17 cellular contexts compared by ENCODE assay signal in genomic region chr9:6925841-6926240, GRCh38.
A peak's percentile ranks its signal among the peaks of the same experiment; 100 is the strongest.
DNase-seq lines count a peak whose midpoint lies in the region; ATAC-seq, FAIRE-seq and TF ChIP-seq lines count a peak whose summit lies in the region.
"Had no signal": no experiment of that assay in that cellular context is flagged by ENCODE, and none has a peak within 500 bp of the region (broad histone marks: within the 10 kb centered on the region; RNA-seq: fewer than 3 reads in every experiment).

No MANE protein-coding gene starts in this region.

- H2BK12ac ChIP-seq in trophoblast cell (ENCODE audit: low read length) = no peak overlapping the region

- H2BK120ac ChIP-seq in trophoblast cell (ENCODE audit: insufficient read depth, low read length, poor library complexity) = no peak overlapping the region

- H4K8ac ChIP-seq in trophoblast cell (ENCODE audit: low read depth, low read length) = no peak overlapping the region

- H3K79me2 ChIP-seq in trophoblast cell (ENCODE audit: control insufficient read depth, insufficient read depth, low read length, poor library complexity) = peaks cover under 1% of the 10 kb centered on the region

- no peak overlapping the region for H3K14ac ChIP-seq in trophoblast cell (ENCODE audit: low read length)

- H3K9me3 ChIP-seq in endodermal cell (ENCODE audit: control insufficient read depth, low read length) = no peaks in the 10 kb centered on the region
- H3K9me3 ChIP-seq in trophoblast cell (ENCODE audit: insufficient read depth, low read depth, low read length) = no peaks in the 10 kb centered on the region
- H3K9me3 ChIP-seq: Peyer's patch had no signal

- H3K23ac ChIP-seq in trophoblast cell (ENCODE audit: low read length) = no peak overlapping the region

- H3K27ac ChIP-seq in endodermal cell (ENCODE audit: low read depth, low read length) (no peak overlapping the region), trophoblast cell (ENCODE audit: low read depth, low read length) (no peak overlapping the region), dorsolateral prefrontal cortex (peak overlapping the region in 5 of 59 donors; percentile 10 to 61 (median 34))
- H3K27ac ChIP-seq: Peyer's patch had no signal

- peaks cover 10% of the 10 kb centered on the region for H3K36me3 Mint-ChIP-seq in endodermal cell (ENCODE audit: low read depth)

- no peak overlapping the region for H4K91ac ChIP-seq in trophoblast cell (ENCODE audit: low read depth, low read length)

- TF ChIP-seq CTCF in endodermal cell (conservative IDR thresholded peaks at IDR 0.05) (no peak), dorsolateral prefrontal cortex (IDR thresholded peaks at IDR 0.05 in 54 of 56, conservative IDR thresholded peaks at IDR 0.05 in 2 of 56; ENCODE audit: low read depth in 1 of 56, partially characterized antibody in 56 of 56) (no peak)

- H3K4me1 Mint-ChIP-seq in endodermal cell = peaks cover 65% of the 10 kb centered on the region

- H3K4me1 ChIP-seq in endodermal cell (ENCODE audit: control insufficient read depth, insufficient read depth, low read length) = peaks cover 13% of the 10 kb centered on the region
- peaks cover 2 to 4% of the 10 kb centered on the region in 2 experiments for H3K4me1 ChIP-seq in trophoblast cell (ENCODE audit: control insufficient read depth in 1 of 2, insufficient read depth in 2 of 2, low read length in 2 of 2)

- H3K4me3 ChIP-seq in endodermal cell (ENCODE audit: low read length) (no peak overlapping the region), trophoblast cell (ENCODE audit: low read depth, low read length) (no peak overlapping the region), dorsolateral prefrontal cortex (no peak overlapping the region)
- H3K4me3 ChIP-seq: Peyer's patch had no signal

- no peaks in the 10 kb centered on the region for H3K27me3 Mint-ChIP-seq in endodermal cell (ENCODE audit: insufficient read depth)

- no peak overlapping the region for H3K18ac ChIP-seq in trophoblast cell (ENCODE audit: low read length)

- no peak overlapping the region for H2AFZ ChIP-seq in trophoblast cell (ENCODE audit: insufficient read depth, low read length, poor library complexity)

- intact Hi-C loops in dorsolateral prefrontal cortex (cut with DNase I) = no loop called here

- H3K4me3 Mint-ChIP-seq in endodermal cell = no peak overlapping the region
- H3K4me3 Mint-ChIP-seq: CD8-positive, alpha-beta T cell had no signal

- no peak for FAIRE-seq in urothelium cell line (lab: Jason Lieb, UNC)

- H3K36me3 ChIP-seq in endodermal cell (ENCODE audit: control insufficient read depth, insufficient read depth, low read length) (no peaks in the 10 kb centered on the region), trophoblast cell (ENCODE audit: control insufficient read depth in 1 of 2, insufficient read depth in 2 of 2, low read length in 2 of 2) (peaks cover 0 to 3% of the 10 kb centered on the region in 2 experiments)

- no peak overlapping the region for H4K12ac ChIP-seq in trophoblast cell (ENCODE audit: low read depth, low read length)

- H3K27ac Mint-ChIP-seq in endodermal cell = peak overlapping the region; percentile 62
- H3K27ac Mint-ChIP-seq: CD8-positive, alpha-beta T cell had no signal

- 89 to 95% methylated on average over 12 of the region's 12 CpGs for WGBS in endodermal cell (ENCODE audit: insufficient coverage in 1 of 2, insufficient read length in 1 of 2), 2 experiments
- WGBS in trophoblast cell (ENCODE audit: extremely low coverage, insufficient coverage, insufficient read length) = no CpG with 5 or more reads among the region's 12 CpGs

- H3K79me1 ChIP-seq in trophoblast cell (ENCODE audit: low read length) = no peaks in the 10 kb centered on the region

- DNase-seq in ELF-1 (ENCODE audit: low read depth, low spot score) = peak; percentile 42
- peak; percentile 59 to 78 for DNase-seq in NCI-H524 (lab: John Stamatoyannopoulos, UW)
- DNase-seq in endodermal cell = no peak
- peak; percentile 18 to 50 for DNase-seq in trophoblast cell
- no peak for DNase-seq in urothelium cell line (ENCODE audit: low spot score)
- no peak for DNase-seq in dorsolateral prefrontal cortex
- DNase-seq: CD8-positive, alpha-beta T cell; HCEC 1CT; IMR-90; Kasumi-1; MV-4-11; NCI-H2081 treated with DMSO at 0.1 percent for 48 hours; NCI-H748 treated with DMSO at 0.1 percent for 48 hours; Peyer's patch; SHP77 had no signal

- no peak overlapping the region for H3K4me2 ChIP-seq in trophoblast cell (ENCODE audit: low read length)

- no peak overlapping the region for H2BK5ac ChIP-seq in trophoblast cell (ENCODE audit: low read depth, low read length, poor library complexity)

- H3K9ac ChIP-seq in endodermal cell (ENCODE audit: extremely low read depth, low read length, poor library complexity, severe bottlenecking) = no peak overlapping the region
- H3K9ac ChIP-seq in trophoblast cell (ENCODE audit: low read length) = no peak overlapping the region

- no peak for ATAC-seq in GM18511 (IDR thresholded peaks at IDR 0.05; ENCODE audit: unreplicated experiment)
- ATAC-seq: CD8-positive, alpha-beta T cell; SK-N-SH treated with all-trans-retinoic acid at 6 μM for 48 hours had no signal

- H3K27me3 ChIP-seq in endodermal cell (ENCODE audit: control insufficient read depth, insufficient read depth, low read length, poor library complexity, severe bottlenecking) (no peaks in the 10 kb centered on the region), trophoblast cell (ENCODE audit: insufficient read depth, low read length) (no peaks in the 10 kb centered on the region), dorsolateral prefrontal cortex (no peaks in the 10 kb centered on the region)
- H3K27me3 ChIP-seq: Peyer's patch had no signal

- no peak overlapping the region for H3K4ac ChIP-seq in trophoblast cell (ENCODE audit: low read depth, low read length)

- peak overlapping the region; percentile 46 for H2AK5ac ChIP-seq in trophoblast cell (ENCODE audit: low read length)

- no peaks in the 10 kb centered on the region for H3K9me3 Mint-ChIP-seq in endodermal cell
- H3K9me3 Mint-ChIP-seq: CD8-positive, alpha-beta T cell had no signal

Comparison
In these comparisons a context has a peak if more than half of its experiments do, and no peak if none do; other contexts are left out.
1. DNase-seq: peak in ELF-1 (single experiment), NCI-H524 (2 of 2) and trophoblast cell (2 of 2); none in endodermal cell (single experiment), urothelium cell line (single experiment) and dorsolateral prefrontal cortex (0 of 10).